In genomic region chr7:7639847-7640220, GRCh38 we compare ENCODE assay signal across 8 cellular contexts. TPM values are rescaled to one million over a fixed set of nuclear protein-coding genes. Genes with fewer than 3 reads are reported as not detected.
DNase-seq lines count a peak whose midpoint lies in the region; ATAC-seq, FAIRE-seq and TF ChIP-seq lines count a peak whose summit lies in the region.

No MANE protein-coding gene starts in this region.

- in situ Hi-C loops in Panc1 (cut with HindIII; ENCODE audit: low pct_unique_long_range_greater_than_20kb, low sequenced_read_pairs): no loop called here

- POLR2A ChIA-PET in Panc1 (lab: Charles Lee): interaction anchor here (0.7 kb wide), 1 partner anchor 350 kb away, joined by 3 read pairs; no protein-coding TSS in a partner anchor

- H3K9ac ChIP-seq in astrocyte (ENCODE audit: low read length): peak overlapping the region; percentile 88

- intact Hi-C loops in Panc1 (cut with micrococcal nuclease; ENCODE audit: unreplicated experiment): no loop called here

- peak; percentile 6 for DNase-seq in AG08395 (ENCODE audit: low spot score)
- DNase-seq in Panc1 (ENCODE audit: low read depth, low spot score): no peak
- DNase-seq in astrocyte (ENCODE audit: low read depth): peak; percentile 23
- peak; percentile 44 for DNase-seq in inferior parietal cortex (ENCODE audit: extremely low spot score)
- DNase-seq in stimulated activated CD4-positive, alpha-beta T cell treated with anti-CD3 and anti-CD28 coated beads, Interleukin-1b, Interleukin-23, amount 100 ng/mL, for 4 hours (ENCODE audit: low read depth in 2 of 2): peak; percentile 24 to 45
- no peak for DNase-seq in epidermal melanocyte (ENCODE audit: insufficient read length, low spot score)

- peak overlapping the region; percentile 97 for H3K4me3 Mint-ChIP-seq in astrocyte (ENCODE audit: unreplicated experiment)

- H3K27me3 ChIP-seq in Panc1 (ENCODE audit: control insufficient read depth, insufficient read depth, low read length) (no peaks in the 10 kb centered on the region), astrocyte (ENCODE audit: insufficient read depth, low read length) (no peaks in the 10 kb centered on the region)

- H2AFZ ChIP-seq in astrocyte (ENCODE audit: low read depth, low read length): peak overlapping the region; percentile 98

- BruUV-seq in Panc1 (replicated peaks; lab: Mats Ljungman, UMichigan): no TSS peak

- H3K36me3 Mint-ChIP-seq in astrocyte (ENCODE audit: low read depth, unreplicated experiment): no peaks in the 10 kb centered on the region

- H3K27ac Mint-ChIP-seq in astrocyte (ENCODE audit: unreplicated experiment): peak overlapping the region; percentile 54

- H3K36me3 ChIP-seq in Panc1 (ENCODE audit: control insufficient read depth, insufficient read depth, low read length) (peaks cover 5% of the 10 kb centered on the region), astrocyte (ENCODE audit: insufficient read depth, low read length) (no peaks in the 10 kb centered on the region)

- H3K9me3 Mint-ChIP-seq in astrocyte (ENCODE audit: unreplicated experiment): no peaks in the 10 kb centered on the region

- no peaks in the 10 kb centered on the region for H3K27me3 Mint-ChIP-seq in astrocyte (ENCODE audit: low read depth, unreplicated experiment)

- H3K4me1 ChIP-seq in Panc1 (ENCODE audit: control insufficient read depth, insufficient read depth, low read length) (peaks cover 19% of the 10 kb centered on the region), astrocyte (ENCODE audit: insufficient read depth, low read length) (peaks cover 6% of the 10 kb centered on the region)

- peak; percentile 12 for ATAC-seq in GM21447 (IDR thresholded peaks at IDR 0.05; ENCODE audit: unreplicated experiment)
- peak; percentile 17; the same call in 1 of the 2 replicates for ATAC-seq in Panc1
- ATAC-seq in GM18519 (IDR thresholded peaks at IDR 0.05; ENCODE audit: low FRiP score, unreplicated experiment): no peak

- H3K9me3 ChIP-seq in Panc1 (ENCODE audit: control insufficient read depth, insufficient read depth, low read depth, low read length) (no peaks in the 10 kb centered on the region), astrocyte (ENCODE audit: insufficient read depth, low read depth, low read length) (no peaks in the 10 kb centered on the region)

- CTCF ChIA-PET in Panc1 (lab: Charles Lee): no interaction called here

- TF ChIP-seq CTCF in Panc1 (IDR thresholded peaks at IDR 0.05): no peak
- TF ChIP-seq CTCF in astrocyte (IDR thresholded peaks at IDR 0.05; ENCODE audit: insufficient read depth, low read depth, low read length): no peak

- peak overlapping the region; percentile 97 for H3K27ac ChIP-seq in Panc1 (ENCODE audit: low read length)
- H3K27ac ChIP-seq in astrocyte (ENCODE audit: low read depth, low read length): peak overlapping the region; percentile 78

- peaks cover 9% of the 10 kb centered on the region for H3K4me1 Mint-ChIP-seq in astrocyte (ENCODE audit: low read depth, unreplicated experiment)

- H3K4me3 ChIP-seq in Panc1 (ENCODE audit: low read depth in 2 of 2, low read length in 2 of 2) (peak overlapping the region; percentile 85 to 90), astrocyte (ENCODE audit: insufficient read depth, low read depth, low read length) (peak overlapping the region; percentile 95)

- H3K4me2 ChIP-seq in astrocyte (ENCODE audit: low read length): peak overlapping the region; percentile 97

- H4K20me1 ChIP-seq in astrocyte (ENCODE audit: insufficient read depth, low read length): no peaks in the 10 kb centered on the region

- FAIRE-seq in astrocyte (lab: Jason Lieb, UNC): no peak

- no peaks in the 10 kb centered on the region for H3K79me2 ChIP-seq in astrocyte (ENCODE audit: insufficient read depth, low read length)

RNA-seq across cellular contexts. Expression of gene UMAD1, which starts 0.7 kb away (rescaled TPM):
- total RNA-seq in Panc1 (2021; ENCODE audit: unreplicated experiment) (19.9 TPM), astrocyte (9.3 TPM in 2 replicates)
- 18.2 TPM for polyA plus RNA-seq in Panc1 (2012; ENCODE audit: insufficient read length)

Comparison
In these comparisons a context has a peak if more than half of its experiments do, and no peak if none do; other contexts are left out.
1. DNase-seq: peak in AG08395 (single experiment), astrocyte (single experiment), inferior parietal cortex (single experiment) and stimulated activated CD4-positive, alpha-beta T cell treated with anti-CD3 and anti-CD28 coated beads, Interleukin-1b, Interleukin-23, amount 100 ng/mL, for 4 hours (2 of 2); none in Panc1 (single experiment) and epidermal melanocyte (single experiment).